ENCODE assay signal across 26 cellular contexts in the genomic region with DNA sequence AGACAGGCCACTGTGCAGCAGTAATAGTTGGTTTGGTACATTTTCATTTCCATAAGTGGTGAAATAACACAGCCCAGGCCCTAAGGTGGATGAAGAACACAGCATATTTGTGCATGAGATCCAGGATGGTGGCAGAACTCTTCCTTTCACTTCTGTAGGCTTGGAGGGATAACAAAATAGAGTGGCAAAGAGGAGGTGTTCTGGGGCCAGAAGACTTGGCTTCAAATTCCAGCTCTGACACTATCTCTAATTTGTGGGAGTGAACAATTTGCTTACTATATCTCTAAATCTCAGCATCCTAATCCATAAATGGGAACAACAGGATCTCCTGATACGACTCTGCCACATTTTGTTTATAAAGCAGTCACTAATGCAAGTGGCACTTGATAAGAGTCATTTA.
DNase-seq lines count a peak whose midpoint lies in the region; ATAC-seq, FAIRE-seq and TF ChIP-seq lines count a peak whose summit lies in the region.
"Had no signal": no experiment of that assay in that cellular context is flagged by ENCODE, and none has a peak within 500 bp of the region (broad histone marks: within the 10 kb centered on the region; RNA-seq: fewer than 3 reads in every experiment).

No MANE protein-coding gene starts in this region.

- H3K9me3 Mint-ChIP-seq in immature natural killer cell: no peaks in the 10 kb centered on the region
- H3K9me3 Mint-ChIP-seq: CD4-positive, alpha-beta memory T cell; CD4-positive, CD25-positive, alpha-beta regulatory T cell; CD8-positive, alpha-beta memory T cell had no signal

- CTCF ChIA-PET in K562 (lab: Yijun Ruan, JAX; ENCODE audit: low intra/inter-chr PET ratio): no interaction called here

- no peak for FAIRE-seq in K562 (lab: Jason Lieb, UNC)
- FAIRE-seq: GM12878, GM12892, GM18507 had no signal

- H4K20me1 ChIP-seq in K562 (replicated peaks; ENCODE audit: control insufficient read depth, insufficient read depth, low read length): no peaks in the 10 kb centered on the region
- H4K20me1 ChIP-seq: BLaER1 had no signal

- POLR2A ChIA-PET in K562 (lab: Yijun Ruan, JAX): interaction anchor here (0.6 to 1.2 kb wide), 3 partner anchors 11 to 52 kb away, joined by 3 to 7 read pairs (median 3); no protein-coding TSS in a partner anchor

- TF ChIP-seq RAD21 in K562 (CRISPR knock-in tag; conservative IDR thresholded peaks at IDR 0.05 in 1 of 2, IDR thresholded peaks at IDR 0.05 in 1 of 2): no peak

- H3K27ac Mint-ChIP-seq in immature natural killer cell: peak overlapping the region in 4 of 6 donors; percentile 12 to 60 (median 26)
- H3K27ac Mint-ChIP-seq: CD4-positive, alpha-beta memory T cell; CD4-positive, CD25-positive, alpha-beta regulatory T cell had no signal

- H3K4me1 ChIP-seq in K562 (replicated peaks in 1 of 2; ENCODE audit: control insufficient read depth in 2 of 2, insufficient read depth in 2 of 2, low read length in 2 of 2) (no peaks in the 10 kb centered on the region), endocrine pancreas (ENCODE audit: control insufficient read depth, insufficient read depth, low read length) (peaks cover 17% of the 10 kb centered on the region), heart right ventricle (peaks cover 0 to 4% (median 0%) of the 10 kb centered on the region in 9 donors)

- in situ Hi-C loops in K562 (cut with MboI): no loop called here

- H3K27me3 ChIP-seq in K562 (ENCODE audit: control insufficient read depth in 2 of 2, insufficient read depth in 2 of 2, low read length in 2 of 2) (no peaks in the 10 kb centered on the region), endocrine pancreas (ENCODE audit: control insufficient read depth, insufficient read depth, low read length) (no peaks in the 10 kb centered on the region), heart right ventricle (no peaks in the 10 kb centered on the region)
- H3K27me3 ChIP-seq: BE2C, BLaER1 had no signal

- no peak for TF ChIP-seq POLR2A in K562 (conservative IDR thresholded peaks at IDR 0.05)

- H3K4me3 ChIP-seq in K562 (no peak overlapping the region), endocrine pancreas (ENCODE audit: control insufficient read depth, insufficient read depth, low read length) (peak overlapping the region; percentile 15), heart right ventricle (no peak overlapping the region)
- H3K4me3 ChIP-seq: BLaER1, GM12878 had no signal

- 0 out of 3 replicates have a peak, but pooled peaks cover 2% of the 10 kb centered on the region for H3K79me2 ChIP-seq in K562 (ENCODE audit: control insufficient read depth, insufficient read depth, low read length)

- 93% methylated on average over 1 of the region's 1 CpG for WGBS in K562 (ENCODE audit: insufficient coverage, low coverage, missing lambda C conversion rate)
- 86 to 91% methylated on average over 1 of the region's 1 CpG for WGBS in heart right ventricle, 2 donors

- no peak overlapping the region for H2AFZ ChIP-seq in K562 (ENCODE audit: low read depth, low read length)

- intact Hi-C loops in K562 (cut with micrococcal nuclease): no loop called here
- intact Hi-C loops in heart right ventricle (cut with DNase I): no loop called here

- TF ChIP-seq CTCF in K562 (IDR thresholded peaks at IDR 0.05 in 2 of 3, conservative IDR thresholded peaks at IDR 0.05 in 1 of 3; ENCODE audit: insufficient read depth in 2 of 3, low read depth in 1 of 3, low read length in 3 of 3) (no peak), heart right ventricle (IDR thresholded peaks at IDR 0.05) (no peak)

- H3K9me1 ChIP-seq in K562 (ENCODE audit: control insufficient read depth, insufficient read depth, low read length): no peaks in the 10 kb centered on the region

- no peak for DNase-seq in K562 (ENCODE audit: extremely low read depth in 1 of 4, low spot score in 3 of 4)
- DNase-seq in immature natural killer cell: no peak
- no peak for DNase-seq in activated CD4-positive, CD25-positive, alpha-beta regulatory T cell (lab: John Stamatoyannopoulos, UW)
- DNase-seq in heart right ventricle: no peak
- DNase-seq: 8988T; ACHN; BE2C; C1 segment of cervical spinal cord; CD4-positive, alpha-beta memory T cell; CD4-positive, CD25-positive, alpha-beta regulatory T cell; CD8-positive, alpha-beta memory T cell; COR-L47; DMS 273 treated with DMSO at 0.1 percent for 48 hours; DMS153; DMS53; DMS79; DND-41; EL; GDM1 had no signal

- no TSS peak for BruUV-seq in K562 (replicated peaks; lab: Mats Ljungman, UMichigan)

- no peak overlapping the region for H3K9ac ChIP-seq in K562 (ENCODE audit: insufficient read depth in 1 of 2, low read depth in 2 of 2, low read length in 2 of 2)
- no peak overlapping the region for H3K9ac ChIP-seq in endocrine pancreas (ENCODE audit: control insufficient read depth, insufficient read depth, low read length)
- H3K9ac ChIP-seq: BLaER1 had no signal

- H3K27ac ChIP-seq in K562 (ENCODE audit: extremely low read depth, low read depth, low read length) (no peak overlapping the region), heart right ventricle (no peak overlapping the region)
- H3K27ac ChIP-seq: BLaER1 had no signal

- peaks cover 22 to 60% of the 10 kb centered on the region in 2 donors for H3K4me1 Mint-ChIP-seq in immature natural killer cell
- H3K4me1 Mint-ChIP-seq: CD14-positive monocyte had no signal

- no peak overlapping the region for H3K4me2 ChIP-seq in K562 (ENCODE audit: insufficient read depth, low read length)
- H3K4me2 ChIP-seq: BLaER1 had no signal

- ATAC-seq in K562 (no peak), HG03342 (IDR thresholded peaks at IDR 0.05; ENCODE audit: unreplicated experiment) (no peak), heart right ventricle (no peak)
- ATAC-seq: GM12878 had no signal

- H3K36me3 ChIP-seq in K562 (ENCODE audit: control insufficient read depth, insufficient read depth, low read length) (peaks cover 92% of the 10 kb centered on the region), endocrine pancreas (ENCODE audit: control insufficient read depth, insufficient read depth, low read length) (peaks cover 9% of the 10 kb centered on the region), heart right ventricle (peaks cover 0 to 88% (median 16%) of the 10 kb centered on the region in 9 donors)

- H3K36me3 Mint-ChIP-seq in immature natural killer cell: peaks cover 28 to 46% (median 37%) of the 10 kb centered on the region in 3 donors

- H3K4me3 Mint-ChIP-seq in immature natural killer cell: no peak overlapping the region
- H3K4me3 Mint-ChIP-seq: CD14-positive monocyte; CD4-positive, alpha-beta memory T cell; CD4-positive, CD25-positive, alpha-beta regulatory T cell; CD8-positive, alpha-beta memory T cell had no signal

- peaks cover 0 to 3% (median 0%) of the 10 kb centered on the region in 3 donors for H3K27me3 Mint-ChIP-seq in immature natural killer cell (ENCODE audit: low read depth in 3 of 3)
- H3K27me3 Mint-ChIP-seq: CD4-positive, alpha-beta memory T cell; CD4-positive, CD25-positive, alpha-beta regulatory T cell; CD8-positive, alpha-beta memory T cell had no signal

- H3K9me3 ChIP-seq in K562 (replicated peaks; ENCODE audit: control insufficient read depth, insufficient read depth, low read depth, low read length) (no peaks in the 10 kb centered on the region), endocrine pancreas (ENCODE audit: control insufficient read depth, low read length) (no peaks in the 10 kb centered on the region), heart right ventricle (no peaks in the 10 kb centered on the region)
- H3K9me3 ChIP-seq: BE2C had no signal

- no peak for TF ChIP-seq EP300 in K562 (IDR thresholded peaks at IDR 0.05; ENCODE audit: low read length)

TF ChIP-seq in K562, 482 proteins besides CTCF, POLR2A, EP300 and RAD21:
- TF ChIP-seq SUPT5H (IDR thresholded peaks at IDR 0.05): 0 out of 2 replicates have a peak, but pooled peaks have one; percentile 18
- TF ChIP-seq CHD4 (IDR thresholded peaks at IDR 0.05; ENCODE audit: insufficient read depth, insufficient replicate concordance, low read depth, low read length, poor library complexity, severe bottlenecking): no peak
